In the genomic region with DNA sequence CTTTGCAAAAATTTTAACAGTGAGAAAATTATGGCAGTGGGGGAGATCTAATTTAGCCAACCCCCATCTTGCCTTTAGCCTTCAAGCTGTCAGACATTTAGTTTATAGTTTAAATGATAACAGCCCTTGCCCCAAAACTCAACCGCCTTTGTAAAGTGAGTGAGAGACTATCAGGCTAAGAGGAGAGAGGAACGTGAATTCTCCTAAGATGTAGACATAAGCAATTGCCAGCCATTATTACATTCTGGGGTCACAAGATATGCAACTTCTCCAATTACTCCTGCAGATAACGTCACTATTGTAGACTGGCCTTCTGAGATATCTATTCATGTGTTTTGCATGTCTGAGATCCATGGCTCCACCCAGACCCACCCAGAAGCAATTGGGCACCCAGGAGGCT, we compare ENCODE assay signal across 1 cellular context.
TF ChIP-seq lines count a peak whose summit lies in the region.

No MANE protein-coding gene starts in this region.

TF ChIP-seq in K562, 482 proteins besides CTCF, POLR2A, EP300 and RAD21 (continued from another document):
- TF ChIP-seq, protein P1, sequence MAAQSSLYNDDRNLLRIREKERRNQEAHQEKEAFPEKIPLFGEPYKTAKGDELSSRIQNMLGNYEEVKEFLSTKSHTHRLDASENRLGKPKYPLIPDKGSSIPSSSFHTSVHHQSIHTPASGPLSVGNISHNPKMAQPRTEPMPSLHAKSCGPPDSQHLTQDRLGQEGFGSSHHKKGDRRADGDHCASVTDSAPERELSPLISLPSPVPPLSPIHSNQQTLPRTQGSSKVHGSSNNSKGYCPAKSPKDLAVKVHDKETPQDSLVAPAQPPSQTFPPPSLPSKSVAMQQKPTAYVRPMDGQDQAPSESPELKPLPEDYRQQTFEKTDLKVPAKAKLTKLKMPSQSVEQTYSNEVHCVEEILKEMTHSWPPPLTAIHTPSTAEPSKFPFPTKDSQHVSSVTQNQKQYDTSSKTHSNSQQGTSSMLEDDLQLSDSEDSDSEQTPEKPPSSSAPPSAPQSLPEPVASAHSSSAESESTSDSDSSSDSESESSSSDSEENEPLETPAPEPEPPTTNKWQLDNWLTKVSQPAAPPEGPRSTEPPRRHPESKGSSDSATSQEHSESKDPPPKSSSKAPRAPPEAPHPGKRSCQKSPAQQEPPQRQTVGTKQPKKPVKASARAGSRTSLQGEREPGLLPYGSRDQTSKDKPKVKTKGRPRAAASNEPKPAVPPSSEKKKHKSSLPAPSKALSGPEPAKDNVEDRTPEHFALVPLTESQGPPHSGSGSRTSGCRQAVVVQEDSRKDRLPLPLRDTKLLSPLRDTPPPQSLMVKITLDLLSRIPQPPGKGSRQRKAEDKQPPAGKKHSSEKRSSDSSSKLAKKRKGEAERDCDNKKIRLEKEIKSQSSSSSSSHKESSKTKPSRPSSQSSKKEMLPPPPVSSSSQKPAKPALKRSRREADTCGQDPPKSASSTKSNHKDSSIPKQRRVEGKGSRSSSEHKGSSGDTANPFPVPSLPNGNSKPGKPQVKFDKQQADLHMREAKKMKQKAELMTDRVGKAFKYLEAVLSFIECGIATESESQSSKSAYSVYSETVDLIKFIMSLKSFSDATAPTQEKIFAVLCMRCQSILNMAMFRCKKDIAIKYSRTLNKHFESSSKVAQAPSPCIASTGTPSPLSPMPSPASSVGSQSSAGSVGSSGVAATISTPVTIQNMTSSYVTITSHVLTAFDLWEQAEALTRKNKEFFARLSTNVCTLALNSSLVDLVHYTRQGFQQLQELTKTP (IDR thresholded peaks at IDR 0.05; ENCODE audit: low read depth in 1 of 2, partially characterized antibody in 2 of 2), result peak in 1 of 2 experiments; percentile 56
- TF ChIP-seq, protein P2, sequence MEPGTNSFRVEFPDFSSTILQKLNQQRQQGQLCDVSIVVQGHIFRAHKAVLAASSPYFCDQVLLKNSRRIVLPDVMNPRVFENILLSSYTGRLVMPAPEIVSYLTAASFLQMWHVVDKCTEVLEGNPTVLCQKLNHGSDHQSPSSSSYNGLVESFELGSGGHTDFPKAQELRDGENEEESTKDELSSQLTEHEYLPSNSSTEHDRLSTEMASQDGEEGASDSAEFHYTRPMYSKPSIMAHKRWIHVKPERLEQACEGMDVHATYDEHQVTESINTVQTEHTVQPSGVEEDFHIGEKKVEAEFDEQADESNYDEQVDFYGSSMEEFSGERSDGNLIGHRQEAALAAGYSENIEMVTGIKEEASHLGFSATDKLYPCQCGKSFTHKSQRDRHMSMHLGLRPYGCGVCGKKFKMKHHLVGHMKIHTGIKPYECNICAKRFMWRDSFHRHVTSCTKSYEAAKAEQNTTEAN (CRISPR knock-in tag; IDR thresholded peaks at IDR 0.05), result no peak
- no peak for TF ChIP-seq ZFP30 (CRISPR knock-in tag; IDR thresholded peaks at IDR 0.05; ENCODE audit: borderline replicate concordance)
- TF ChIP-seq NFE2 (IDR thresholded peaks at IDR 0.05; ENCODE audit: low read depth), result 0 out of 2 replicates have a peak, but pooled peaks have one; percentile 10
- TF ChIP-seq, protein P3, sequence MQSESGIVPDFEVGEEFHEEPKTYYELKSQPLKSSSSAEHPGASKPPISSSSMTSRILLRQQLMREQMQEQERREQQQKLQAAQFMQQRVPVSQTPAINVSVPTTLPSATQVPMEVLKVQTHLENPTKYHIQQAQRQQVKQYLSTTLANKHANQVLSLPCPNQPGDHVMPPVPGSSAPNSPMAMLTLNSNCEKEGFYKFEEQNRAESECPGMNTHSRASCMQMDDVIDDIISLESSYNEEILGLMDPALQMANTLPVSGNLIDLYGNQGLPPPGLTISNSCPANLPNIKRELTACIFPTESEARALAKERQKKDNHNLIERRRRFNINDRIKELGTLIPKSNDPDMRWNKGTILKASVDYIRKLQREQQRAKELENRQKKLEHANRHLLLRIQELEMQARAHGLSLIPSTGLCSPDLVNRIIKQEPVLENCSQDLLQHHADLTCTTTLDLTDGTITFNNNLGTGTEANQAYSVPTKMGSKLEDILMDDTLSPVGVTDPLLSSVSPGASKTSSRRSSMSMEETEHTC (IDR thresholded peaks at IDR 0.05), result peak; percentile 69
- TF ChIP-seq MTA2 (IDR thresholded peaks at IDR 0.05; ENCODE audit: low read depth), result peak; percentile 74
- TF ChIP-seq, protein P4, sequence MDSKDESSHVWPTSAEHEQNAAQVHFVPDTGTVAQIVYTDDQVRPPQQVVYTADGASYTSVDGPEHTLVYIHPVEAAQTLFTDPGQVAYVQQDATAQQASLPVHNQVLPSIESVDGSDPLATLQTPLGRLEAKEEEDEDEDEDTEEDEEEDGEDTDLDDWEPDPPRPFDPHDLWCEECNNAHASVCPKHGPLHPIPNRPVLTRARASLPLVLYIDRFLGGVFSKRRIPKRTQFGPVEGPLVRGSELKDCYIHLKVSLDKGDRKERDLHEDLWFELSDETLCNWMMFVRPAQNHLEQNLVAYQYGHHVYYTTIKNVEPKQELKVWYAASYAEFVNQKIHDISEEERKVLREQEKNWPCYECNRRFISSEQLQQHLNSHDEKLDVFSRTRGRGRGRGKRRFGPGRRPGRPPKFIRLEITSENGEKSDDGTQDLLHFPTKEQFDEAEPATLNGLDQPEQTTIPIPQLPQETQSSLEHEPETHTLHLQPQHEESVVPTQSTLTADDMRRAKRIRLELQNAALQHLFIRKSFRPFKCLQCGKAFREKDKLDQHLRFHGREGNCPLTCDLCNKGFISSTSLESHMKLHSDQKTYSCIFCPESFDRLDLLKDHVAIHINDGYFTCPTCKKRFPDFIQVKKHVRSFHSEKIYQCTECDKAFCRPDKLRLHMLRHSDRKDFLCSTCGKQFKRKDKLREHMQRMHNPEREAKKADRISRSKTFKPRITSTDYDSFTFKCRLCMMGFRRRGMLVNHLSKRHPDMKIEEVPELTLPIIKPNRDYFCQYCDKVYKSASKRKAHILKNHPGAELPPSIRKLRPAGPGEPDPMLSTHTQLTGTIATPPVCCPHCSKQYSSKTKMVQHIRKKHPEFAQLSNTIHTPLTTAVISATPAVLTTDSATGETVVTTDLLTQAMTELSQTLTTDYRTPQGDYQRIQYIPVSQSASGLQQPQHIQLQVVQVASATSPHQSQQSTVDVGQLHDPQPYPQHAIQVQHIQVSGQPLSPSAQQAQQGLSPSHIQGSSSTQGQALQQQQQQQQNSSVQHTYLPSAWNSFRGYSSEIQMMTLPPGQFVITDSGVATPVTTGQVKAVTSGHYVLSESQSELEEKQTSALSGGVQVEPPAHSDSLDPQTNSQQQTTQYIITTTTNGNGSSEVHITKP (IDR thresholded peaks at IDR 0.05; ENCODE audit: partially characterized antibody), result no peak
- TF ChIP-seq, protein P5, sequence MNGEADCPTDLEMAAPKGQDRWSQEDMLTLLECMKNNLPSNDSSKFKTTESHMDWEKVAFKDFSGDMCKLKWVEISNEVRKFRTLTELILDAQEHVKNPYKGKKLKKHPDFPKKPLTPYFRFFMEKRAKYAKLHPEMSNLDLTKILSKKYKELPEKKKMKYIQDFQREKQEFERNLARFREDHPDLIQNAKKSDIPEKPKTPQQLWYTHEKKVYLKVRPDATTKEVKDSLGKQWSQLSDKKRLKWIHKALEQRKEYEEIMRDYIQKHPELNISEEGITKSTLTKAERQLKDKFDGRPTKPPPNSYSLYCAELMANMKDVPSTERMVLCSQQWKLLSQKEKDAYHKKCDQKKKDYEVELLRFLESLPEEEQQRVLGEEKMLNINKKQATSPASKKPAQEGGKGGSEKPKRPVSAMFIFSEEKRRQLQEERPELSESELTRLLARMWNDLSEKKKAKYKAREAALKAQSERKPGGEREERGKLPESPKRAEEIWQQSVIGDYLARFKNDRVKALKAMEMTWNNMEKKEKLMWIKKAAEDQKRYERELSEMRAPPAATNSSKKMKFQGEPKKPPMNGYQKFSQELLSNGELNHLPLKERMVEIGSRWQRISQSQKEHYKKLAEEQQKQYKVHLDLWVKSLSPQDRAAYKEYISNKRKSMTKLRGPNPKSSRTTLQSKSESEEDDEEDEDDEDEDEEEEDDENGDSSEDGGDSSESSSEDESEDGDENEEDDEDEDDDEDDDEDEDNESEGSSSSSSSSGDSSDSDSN (IDR thresholded peaks at IDR 0.05; ENCODE audit: borderline replicate concordance in 1 of 2, low read depth in 2 of 2, low read length in 2 of 2), result no peak
- TF ChIP-seq BCOR (IDR thresholded peaks at IDR 0.05), result 0 out of 2 replicates have a peak, but pooled peaks have one; percentile 11
- peak; percentile 89 for TF ChIP-seq TCF3 (CRISPR knock-in tag; IDR thresholded peaks at IDR 0.05)
- TF ChIP-seq ATF1 (CRISPR knock-in tag; IDR thresholded peaks at IDR 0.05), result no peak
- peak; percentile 59 for TF ChIP-seq ATF1 (tag; IDR thresholded peaks at IDR 0.05)
- TF ChIP-seq ZNF444 (CRISPR knock-in tag; IDR thresholded peaks at IDR 0.05), result no peak
- no peak for TF ChIP-seq GTF2A2 (tag; IDR thresholded peaks at IDR 0.05)
- TF ChIP-seq, protein P6, sequence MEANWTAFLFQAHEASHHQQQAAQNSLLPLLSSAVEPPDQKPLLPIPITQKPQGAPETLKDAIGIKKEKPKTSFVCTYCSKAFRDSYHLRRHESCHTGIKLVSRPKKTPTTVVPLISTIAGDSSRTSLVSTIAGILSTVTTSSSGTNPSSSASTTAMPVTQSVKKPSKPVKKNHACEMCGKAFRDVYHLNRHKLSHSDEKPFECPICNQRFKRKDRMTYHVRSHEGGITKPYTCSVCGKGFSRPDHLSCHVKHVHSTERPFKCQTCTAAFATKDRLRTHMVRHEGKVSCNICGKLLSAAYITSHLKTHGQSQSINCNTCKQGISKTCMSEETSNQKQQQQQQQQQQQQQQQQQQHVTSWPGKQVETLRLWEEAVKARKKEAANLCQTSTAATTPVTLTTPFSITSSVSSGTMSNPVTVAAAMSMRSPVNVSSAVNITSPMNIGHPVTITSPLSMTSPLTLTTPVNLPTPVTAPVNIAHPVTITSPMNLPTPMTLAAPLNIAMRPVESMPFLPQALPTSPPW (CRISPR knock-in tag; IDR thresholded peaks at IDR 0.05), result no peak
- TF ChIP-seq TRIM28 (IDR thresholded peaks at IDR 0.05), result no peak
- TF ChIP-seq, protein P7, sequence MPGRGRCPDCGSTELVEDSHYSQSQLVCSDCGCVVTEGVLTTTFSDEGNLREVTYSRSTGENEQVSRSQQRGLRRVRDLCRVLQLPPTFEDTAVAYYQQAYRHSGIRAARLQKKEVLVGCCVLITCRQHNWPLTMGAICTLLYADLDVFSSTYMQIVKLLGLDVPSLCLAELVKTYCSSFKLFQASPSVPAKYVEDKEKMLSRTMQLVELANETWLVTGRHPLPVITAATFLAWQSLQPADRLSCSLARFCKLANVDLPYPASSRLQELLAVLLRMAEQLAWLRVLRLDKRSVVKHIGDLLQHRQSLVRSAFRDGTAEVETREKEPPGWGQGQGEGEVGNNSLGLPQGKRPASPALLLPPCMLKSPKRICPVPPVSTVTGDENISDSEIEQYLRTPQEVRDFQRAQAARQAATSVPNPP (IDR thresholded peaks at IDR 0.05; ENCODE audit: borderline replicate concordance, insufficient read depth, insufficient read length), result no peak
- TF ChIP-seq POLR3G (IDR thresholded peaks at IDR 0.05; ENCODE audit: extremely low read depth, insufficient read length, insufficient replicate concordance), result no peak
- no peak for TF ChIP-seq ZSCAN29 (IDR thresholded peaks at IDR 0.05)
- TF ChIP-seq CEBPB (tag; IDR thresholded peaks at IDR 0.05), result 0 out of 2 replicates have a peak, but pooled peaks have one; percentile 21
- TF ChIP-seq PCBP2 (IDR thresholded peaks at IDR 0.05; ENCODE audit: low read depth, low read length, poor library complexity, severe bottlenecking), result no peak
- TF ChIP-seq TEAD1 (CRISPR knock-in tag; IDR thresholded peaks at IDR 0.05), result peak in 1 of 2 experiments; percentile 67; a peak in 1 of 4 replicates
- peak; percentile 61 for TF ChIP-seq NFIC (IDR thresholded peaks at IDR 0.05)
- no peak for TF ChIP-seq ZNF12 (CRISPR knock-in tag; IDR thresholded peaks at IDR 0.05)
- no peak for TF ChIP-seq ETV6 (IDR thresholded peaks at IDR 0.05; ENCODE audit: borderline replicate concordance in 1 of 2, low read depth in 2 of 2, low read length in 1 of 2)
- TF ChIP-seq ETV6 (CRISPR knock-in tag; IDR thresholded peaks at IDR 0.05; ENCODE audit: borderline replicate concordance), result no peak
- TF ChIP-seq RB1 (IDR thresholded peaks at IDR 0.05; ENCODE audit: low read depth), result no peak
- TF ChIP-seq LCOR (CRISPR knock-in tag; IDR thresholded peaks at IDR 0.05), result 0 out of 2 replicates have a peak, but pooled peaks have one; percentile 33
- TF ChIP-seq KAT2B (IDR thresholded peaks at IDR 0.05; ENCODE audit: low read depth, low read length), result no peak
- TF ChIP-seq ZNF324 (CRISPR knock-in tag; IDR thresholded peaks at IDR 0.05), result no peak
- TF ChIP-seq TRIM24 (IDR thresholded peaks at IDR 0.05), result peak in 1 of 2 experiments; percentile 32; a peak in 1 of 4 replicates
- no peak for TF ChIP-seq ARHGAP35 (IDR thresholded peaks at IDR 0.05; ENCODE audit: partially characterized antibody)
- TF ChIP-seq NCOR1 (IDR thresholded peaks at IDR 0.05), result peak; percentile 93
- 0 out of 2 replicates have a peak, but pooled peaks have one; percentile 23 for TF ChIP-seq JUN (IDR thresholded peaks at IDR 0.05; ENCODE audit: borderline replicate concordance, low read depth, low read length)
- no peak for TF ChIP-seq JUN (CRISPR knock-in tag; IDR thresholded peaks at IDR 0.05; ENCODE audit: borderline replicate concordance)
- TF ChIP-seq ARID1B (IDR thresholded peaks at IDR 0.05), result peak; percentile 93
- no peak for TF ChIP-seq MCM2 (IDR thresholded peaks at IDR 0.05; ENCODE audit: low read depth)
